ENCODE assay signal across 23 cellular contexts in genomic region chrX:72475338-72475737, GRCh38.
"Had no signal": no experiment of that assay in that cellular context is flagged by ENCODE, and none has a peak within 500 bp of the region (broad histone marks: within the 10 kb centered on the region; RNA-seq: fewer than 3 reads in every experiment).

No MANE protein-coding gene starts in this region.

- H2AFZ ChIP-seq: neural progenitor cell had no signal

- H3K4me3 Mint-ChIP-seq: activated CD8-positive, alpha-beta T cell treated with anti-CD3 and anti-CD28 coated beads, Interleukin-2, amount 10 ng/mL, durations not matched to agents 7 days and 5 days; activated naive CD4-positive, alpha-beta T cell treated with anti-CD3 and anti-CD28 coated beads, Interleukin-2, amount 50 U/mL, for 24 hours; mesothelial cell of epicardium; naive thymus-derived CD8-positive, alpha-beta T cell; neural progenitor cell had no signal

- ATAC-seq: activated CD8-positive, alpha-beta T cell treated with anti-CD3 and anti-CD28 coated beads, Interleukin-2, amount 10 ng/mL, durations not matched to agents 7 days and 5 days; body of pancreas; left lung; naive thymus-derived CD8-positive, alpha-beta T cell had no signal

- DNase-seq: activated CD4-positive, alpha-beta T cell treated with anti-CD3 and anti-CD28 coated beads for 1 hour; activated CD4-positive, alpha-beta T cell treated with anti-CD3 and anti-CD28 coated beads, Interleukin-2, amount 50 U/mL, for 1 hour; activated CD8-positive, alpha-beta T cell treated with anti-CD3 and anti-CD28 coated beads, Interleukin-2, amount 10 ng/mL, durations not matched to agents 7 days and 5 days; activated gamma-delta T cell treated with Interleukin-2 at 50 U/mL for 16 hours; activated T-cell treated with anti-CD3 and anti-CD28 coated beads, Interleukin-2, amount 50 U/mL, for 1 hour; anterior cingulate cortex; body of pancreas; effector CD8-positive, alpha-beta T cell; gastrocnemius medialis; hippocampal formation; left lung; naive thymus-derived CD8-positive, alpha-beta T cell; stimulated activated CD4-positive, alpha-beta T cell treated with anti-CD3 and anti-CD28 coated beads, Interleukin-4, amount 100 ng/mL, for 1 hour; stimulated activated naive CD4-positive, alpha-beta T cell; testis; WERI-Rb-1 had no signal

- H3K4me1 ChIP-seq: body of pancreas, esophagus muscularis mucosa, left lung, neural progenitor cell, prostate gland, testis, vagina had no signal

- H3K9me3 ChIP-seq: body of pancreas, esophagus muscularis mucosa, gastrocnemius medialis, left lung, prostate gland, testis, vagina had no signal

- H3K27me3 Mint-ChIP-seq: activated naive CD4-positive, alpha-beta T cell treated with anti-CD3 and anti-CD28 coated beads, Interleukin-2, amount 50 U/mL, for 24 hours; naive thymus-derived CD8-positive, alpha-beta T cell had no signal

- H3K4me3 ChIP-seq: body of pancreas, esophagus muscularis mucosa, gastrocnemius medialis, left lung, lung, neural progenitor cell, prostate gland, testis, vagina had no signal

- H3K4me2 ChIP-seq: neural progenitor cell had no signal

- H3K27ac ChIP-seq: body of pancreas, esophagus muscularis mucosa, left lung, neural progenitor cell, prostate gland, testis, vagina, WERI-Rb-1 had no signal

- H3K4me1 Mint-ChIP-seq: activated naive CD4-positive, alpha-beta T cell treated with anti-CD3 and anti-CD28 coated beads, Interleukin-2, amount 50 U/mL, for 24 hours; naive thymus-derived CD8-positive, alpha-beta T cell; neural progenitor cell had no signal

- H3K27me3 ChIP-seq: body of pancreas, esophagus muscularis mucosa, gastrocnemius medialis, neural progenitor cell, testis, vagina had no signal

- H3K36me3 ChIP-seq: esophagus muscularis mucosa, gastrocnemius medialis, left lung, prostate gland, vagina, WERI-Rb-1 had no signal

- H3K9ac ChIP-seq: neural progenitor cell had no signal

- H3K27ac Mint-ChIP-seq: activated CD8-positive, alpha-beta T cell treated with anti-CD3 and anti-CD28 coated beads, Interleukin-2, amount 10 ng/mL, durations not matched to agents 7 days and 5 days; activated naive CD4-positive, alpha-beta T cell treated with anti-CD3 and anti-CD28 coated beads, Interleukin-2, amount 50 U/mL, for 24 hours; mesothelial cell of epicardium; neural progenitor cell had no signal
